In genomic region chr7:115475774-115476407, GRCh38 we compare ENCODE assay signal across 8 cellular contexts.
DNase-seq lines count a peak whose midpoint lies in the region; ATAC-seq and TF ChIP-seq lines count a peak whose summit lies in the region.

No MANE protein-coding gene starts in this region.

- H3K4me1 Mint-ChIP-seq in activated naive CD8-positive, alpha-beta T cell (ENCODE audit: low read depth), result peaks cover 10% of the 10 kb centered on the region
- peaks cover 6% of the 10 kb centered on the region for H3K4me1 Mint-ChIP-seq in activated naive CD8-positive, alpha-beta T cell treated with anti-CD3 and anti-CD28 coated beads for 36 hours
- H3K4me1 Mint-ChIP-seq in glutamatergic neuron (ENCODE audit: low read depth, unreplicated experiment), result peaks cover 11% of the 10 kb centered on the region
- peaks cover 6 to 10% of the 10 kb centered on the region in 2 donors for H3K4me1 Mint-ChIP-seq in stimulated activated naive B cell treated with anti-CD40 and anti-IgM and Interleukin-4, amounts not matched to agents 10 μg/mL and 1 μg/mL and 100 μg/mL, for 72 hours

- H3K27ac Mint-ChIP-seq in activated naive CD8-positive, alpha-beta T cell, result no peak overlapping the region
- no peak overlapping the region for H3K27ac Mint-ChIP-seq in activated naive CD8-positive, alpha-beta T cell treated with anti-CD3 and anti-CD28 coated beads for 36 hours
- H3K27ac Mint-ChIP-seq in glutamatergic neuron (ENCODE audit: unreplicated experiment), result peak overlapping the region; percentile 19
- H3K27ac Mint-ChIP-seq in stimulated activated naive B cell treated with anti-CD40 and anti-IgM and Interleukin-4, amounts not matched to agents 10 μg/mL and 1 μg/mL and 100 μg/mL, for 72 hours, result no peak overlapping the region

- H3K36me3 ChIP-seq in ascending aorta, result no peaks in the 10 kb centered on the region

- no peak overlapping the region for H3K27ac ChIP-seq in ascending aorta

- peak; percentile 68 to 72 for ATAC-seq in stimulated activated naive B cell treated with anti-CD40 and anti-IgM and Interleukin-4, amounts not matched to agents 10 μg/mL and 1 μg/mL and 100 μg/mL, for 72 hours (replicated peaks)
- ATAC-seq in HG02884 (IDR thresholded peaks at IDR 0.05; ENCODE audit: unreplicated experiment), result no peak

- TF ChIP-seq CTCF in glutamatergic neuron (IDR thresholded peaks at IDR 0.05; ENCODE audit: partially characterized antibody, unreplicated experiment) (no peak), ascending aorta (IDR thresholded peaks at IDR 0.05) (no peak)

- H3K36me3 Mint-ChIP-seq in activated naive CD8-positive, alpha-beta T cell, result no peaks in the 10 kb centered on the region
- no peaks in the 10 kb centered on the region for H3K36me3 Mint-ChIP-seq in activated naive CD8-positive, alpha-beta T cell treated with anti-CD3 and anti-CD28 coated beads for 36 hours
- no peaks in the 10 kb centered on the region for H3K36me3 Mint-ChIP-seq in glutamatergic neuron (ENCODE audit: unreplicated experiment)
- no peaks in the 10 kb centered on the region for H3K36me3 Mint-ChIP-seq in stimulated activated naive B cell treated with anti-CD40 and anti-IgM and Interleukin-4, amounts not matched to agents 10 μg/mL and 1 μg/mL and 100 μg/mL, for 72 hours

- H3K4me3 Mint-ChIP-seq in activated naive CD8-positive, alpha-beta T cell, result peak overlapping the region; percentile 27
- H3K4me3 Mint-ChIP-seq in activated naive CD8-positive, alpha-beta T cell treated with anti-CD3 and anti-CD28 coated beads for 36 hours, result no peak overlapping the region
- peak overlapping the region; percentile 53 for H3K4me3 Mint-ChIP-seq in glutamatergic neuron (ENCODE audit: unreplicated experiment)
- H3K4me3 Mint-ChIP-seq in stimulated activated naive B cell treated with anti-CD40 and anti-IgM and Interleukin-4, amounts not matched to agents 10 μg/mL and 1 μg/mL and 100 μg/mL, for 72 hours, result no peak overlapping the region

- H3K9me3 ChIP-seq in ascending aorta, result no peaks in the 10 kb centered on the region

- no peak overlapping the region for H3K4me3 ChIP-seq in ascending aorta

- H3K27me3 Mint-ChIP-seq in activated naive CD8-positive, alpha-beta T cell, result peaks cover 26% of the 10 kb centered on the region
- peaks cover 47% of the 10 kb centered on the region for H3K27me3 Mint-ChIP-seq in activated naive CD8-positive, alpha-beta T cell treated with anti-CD3 and anti-CD28 coated beads for 36 hours
- no peaks in the 10 kb centered on the region for H3K27me3 Mint-ChIP-seq in glutamatergic neuron (ENCODE audit: unreplicated experiment)
- H3K27me3 Mint-ChIP-seq in stimulated activated naive B cell treated with anti-CD40 and anti-IgM and Interleukin-4, amounts not matched to agents 10 μg/mL and 1 μg/mL and 100 μg/mL, for 72 hours, result peaks cover 22 to 32% of the 10 kb centered on the region in 2 donors

- H3K9me3 Mint-ChIP-seq in activated naive CD8-positive, alpha-beta T cell (ENCODE audit: low read depth), result no peaks in the 10 kb centered on the region
- no peaks in the 10 kb centered on the region for H3K9me3 Mint-ChIP-seq in activated naive CD8-positive, alpha-beta T cell treated with anti-CD3 and anti-CD28 coated beads for 36 hours
- H3K9me3 Mint-ChIP-seq in glutamatergic neuron (ENCODE audit: unreplicated experiment), result peaks cover 2% of the 10 kb centered on the region
- no peaks in the 10 kb centered on the region for H3K9me3 Mint-ChIP-seq in stimulated activated naive B cell treated with anti-CD40 and anti-IgM and Interleukin-4, amounts not matched to agents 10 μg/mL and 1 μg/mL and 100 μg/mL, for 72 hours

- no peak for DNase-seq in activated naive CD8-positive, alpha-beta T cell treated with anti-CD3 and anti-CD28 coated beads for 36 hours
- DNase-seq in NCI-H69 (lab: John Stamatoyannopoulos, UW) (peak; percentile 97), glutamatergic neuron (peak; percentile 32), GM19238 (ENCODE audit: insufficient read length, low spot score) (no peak), ascending aorta (ENCODE audit: low spot score in 2 of 2) (no peak)
- DNase-seq in stimulated activated naive B cell treated with anti-CD40 and anti-IgM and Interleukin-4, amounts not matched to agents 10 μg/mL and 1 μg/mL and 100 μg/mL, for 72 hours, result no peak

- intact Hi-C loops in ascending aorta (cut with DNase I), result no loop called here

- H3K27me3 ChIP-seq in ascending aorta, result no peaks in the 10 kb centered on the region

- no peaks in the 10 kb centered on the region for H3K4me1 ChIP-seq in ascending aorta

Comparison
In these comparisons a context has a peak if more than half of its experiments do, and no peak if none do; other contexts are left out.
1. H3K4me3 Mint-ChIP-seq: peak in activated naive CD8-positive, alpha-beta T cell (single experiment) and glutamatergic neuron (single experiment); none in activated naive CD8-positive, alpha-beta T cell treated with anti-CD3 and anti-CD28 coated beads for 36 hours (single experiment) and stimulated activated naive B cell treated with anti-CD40 and anti-IgM and Interleukin-4, amounts not matched to agents 10 μg/mL and 1 μg/mL and 100 μg/mL, for 72 hours (0 of 2).
2. DNase-seq: peak in NCI-H69 (single experiment) and glutamatergic neuron (single experiment); none in activated naive CD8-positive, alpha-beta T cell treated with anti-CD3 and anti-CD28 coated beads for 36 hours (single experiment), stimulated activated naive B cell treated with anti-CD40 and anti-IgM and Interleukin-4, amounts not matched to agents 10 μg/mL and 1 μg/mL and 100 μg/mL, for 72 hours (single experiment), GM19238 (single experiment) and ascending aorta (0 of 2).